1 cellular context compared by ENCODE assay signal in the genomic region with DNA sequence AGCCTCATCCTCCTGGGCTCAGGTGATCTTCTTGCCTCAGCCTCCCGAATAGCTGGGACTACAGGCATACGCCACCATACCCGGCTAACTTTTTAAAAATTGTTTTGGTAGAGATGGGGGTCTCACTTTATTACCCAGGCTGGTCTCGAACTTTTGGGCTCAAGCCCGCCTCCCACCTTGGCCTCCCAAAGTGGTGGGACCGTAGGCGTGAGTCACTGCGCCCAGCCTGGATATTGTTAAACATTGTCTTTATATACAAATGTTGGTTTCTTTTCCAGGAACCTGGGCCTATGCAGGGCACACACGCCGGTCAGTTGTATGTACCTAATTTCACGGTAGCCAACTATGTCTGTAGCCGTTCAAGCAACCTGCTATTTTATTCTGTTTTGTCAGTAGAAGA.
TF ChIP-seq lines count a peak whose summit lies in the region.

No MANE protein-coding gene starts in this region.

TF ChIP-seq in SK-N-SH treated with all-trans-retinoic acid at 6 μM for 48 hours, 23 proteins besides CTCF, POLR2A, EP300 and RAD21 (continued from another document):
- TF ChIP-seq ZNF8 (CRISPR knock-in tag; IDR thresholded peaks at IDR 0.05) (no peak), BACH2 (CRISPR knock-in tag; IDR thresholded peaks at IDR 0.05; ENCODE audit: borderline replicate concordance) (no peak), ISL1 (CRISPR knock-in tag; IDR thresholded peaks at IDR 0.05) (no peak), ZC3H10 (CRISPR knock-in tag; IDR thresholded peaks at IDR 0.05) (no peak), TOX (CRISPR knock-in tag; IDR thresholded peaks at IDR 0.05; ENCODE audit: borderline replicate concordance) (no peak), ARNTL (CRISPR knock-in tag; IDR thresholded peaks at IDR 0.05; ENCODE audit: borderline replicate concordance, low read depth) (no peak)
- TF ChIP-seq, protein P1, sequence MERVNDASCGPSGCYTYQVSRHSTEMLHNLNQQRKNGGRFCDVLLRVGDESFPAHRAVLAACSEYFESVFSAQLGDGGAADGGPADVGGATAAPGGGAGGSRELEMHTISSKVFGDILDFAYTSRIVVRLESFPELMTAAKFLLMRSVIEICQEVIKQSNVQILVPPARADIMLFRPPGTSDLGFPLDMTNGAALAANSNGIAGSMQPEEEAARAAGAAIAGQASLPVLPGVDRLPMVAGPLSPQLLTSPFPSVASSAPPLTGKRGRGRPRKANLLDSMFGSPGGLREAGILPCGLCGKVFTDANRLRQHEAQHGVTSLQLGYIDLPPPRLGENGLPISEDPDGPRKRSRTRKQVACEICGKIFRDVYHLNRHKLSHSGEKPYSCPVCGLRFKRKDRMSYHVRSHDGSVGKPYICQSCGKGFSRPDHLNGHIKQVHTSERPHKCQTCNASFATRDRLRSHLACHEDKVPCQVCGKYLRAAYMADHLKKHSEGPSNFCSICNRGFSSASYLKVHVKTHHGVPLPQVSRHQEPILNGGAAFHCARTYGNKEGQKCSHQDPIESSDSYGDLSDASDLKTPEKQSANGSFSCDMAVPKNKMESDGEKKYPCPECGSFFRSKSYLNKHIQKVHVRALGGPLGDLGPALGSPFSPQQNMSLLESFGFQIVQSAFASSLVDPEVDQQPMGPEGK (CRISPR knock-in tag; IDR thresholded peaks at IDR 0.05; ENCODE audit: borderline replicate concordance) = no peak
- TF ChIP-seq, protein P2, sequence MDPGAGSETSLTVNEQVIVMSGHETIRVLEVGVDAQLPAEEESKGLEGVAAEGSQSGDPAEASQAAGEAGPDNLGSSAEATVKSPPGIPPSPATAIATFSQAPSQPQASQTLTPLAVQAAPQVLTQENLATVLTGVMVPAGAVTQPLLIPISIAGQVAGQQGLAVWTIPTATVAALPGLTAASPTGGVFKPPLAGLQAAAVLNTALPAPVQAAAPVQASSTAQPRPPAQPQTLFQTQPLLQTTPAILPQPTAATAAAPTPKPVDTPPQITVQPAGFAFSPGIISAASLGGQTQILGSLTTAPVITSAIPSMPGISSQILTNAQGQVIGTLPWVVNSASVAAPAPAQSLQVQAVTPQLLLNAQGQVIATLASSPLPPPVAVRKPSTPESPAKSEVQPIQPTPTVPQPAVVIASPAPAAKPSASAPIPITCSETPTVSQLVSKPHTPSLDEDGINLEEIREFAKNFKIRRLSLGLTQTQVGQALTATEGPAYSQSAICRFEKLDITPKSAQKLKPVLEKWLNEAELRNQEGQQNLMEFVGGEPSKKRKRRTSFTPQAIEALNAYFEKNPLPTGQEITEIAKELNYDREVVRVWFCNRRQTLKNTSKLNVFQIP (CRISPR knock-in tag; IDR thresholded peaks at IDR 0.05; ENCODE audit: borderline replicate concordance, low read depth) = no peak
